8 cellular contexts compared by ENCODE assay signal in genomic region chr12:122500685-122501488, GRCh38. TPM values are rescaled to one million over a fixed set of nuclear protein-coding genes. Genes with fewer than 3 reads are reported as not detected.
A peak's percentile ranks its signal among the peaks of the same experiment; 100 is the strongest.
DNase-seq lines count a peak whose midpoint lies in the region; ATAC-seq and TF ChIP-seq lines count a peak whose summit lies in the region.

Gene ZCCHC8 (minus strand): TSS chr12:122500932. CDS start chr12:122500840, 92 bp downstream.

- no peaks in the 10 kb centered on the region for H3K27me3 Mint-ChIP-seq in IgD-negative memory B cell

- peak within 1 kb of the TSS; percentile 80 to 100 (median 98) for H3K4me3 Mint-ChIP-seq in IgD-negative memory B cell

- H3K9me3 Mint-ChIP-seq in IgD-negative memory B cell, result no peaks in the 10 kb centered on the region

- H3K36me3 ChIP-seq in mucosa of descending colon (ENCODE audit: low read depth), result peaks cover 12% of the 10 kb centered on the region

- peak; percentile 92 for ATAC-seq in GM21529 (IDR thresholded peaks at IDR 0.05; ENCODE audit: unreplicated experiment)
- peak; percentile 98 for ATAC-seq in mucosa of descending colon

- no peak for TF ChIP-seq CTCF in epithelial cell of esophagus (IDR thresholded peaks at IDR 0.05; ENCODE audit: insufficient read depth, low read depth, low read length, missing control alignments)
- TF ChIP-seq CTCF in mucosa of descending colon (IDR thresholded peaks at IDR 0.05), result peak; percentile 23

- H3K36me3 Mint-ChIP-seq in IgD-negative memory B cell, result peaks cover 2% of the 10 kb centered on the region

- intact Hi-C loops in mucosa of descending colon (cut with DNase I, micrococcal nuclease), result no loop called here

- DNase-seq in DMS153 treated with DMSO at 0.1 percent for 48 hours (lab: John Stamatoyannopoulos, UW; ENCODE audit: unreplicated experiment) (peak; percentile 99), OCI-M2 (lab: John Stamatoyannopoulos, UW; ENCODE audit: unreplicated experiment) (peak; percentile 79), activated T-cell treated with anti-CD3 and anti-CD28 coated beads for 4 hours (peak; percentile 91), epithelial cell of esophagus (ENCODE audit: low read depth) (peak; percentile 99), mucosa of descending colon (peak; percentile 97 to 99 (median 99))
- peak; percentile 95 for DNase-seq in stimulated activated CD8-positive, alpha-beta memory T cell treated with anti-CD3 and anti-CD28 coated beads, Interleukin-4, amount 100 ng/mL, for 24 hours (ENCODE audit: low read depth)

- peaks cover 16% of the 10 kb centered on the region for H3K4me1 ChIP-seq in mucosa of descending colon (ENCODE audit: low read depth)

- peak within 1 kb of the TSS; percentile 87 to 97 (median 89) for H3K27ac Mint-ChIP-seq in IgD-negative memory B cell

- H3K4me3 ChIP-seq in epithelial cell of esophagus (ENCODE audit: low read length), result peak within 1 kb of the TSS; percentile 82
- H3K4me3 ChIP-seq in mucosa of descending colon, result peak within 1 kb of the TSS; percentile 76

- H3K9me3 ChIP-seq in mucosa of descending colon, result no peaks in the 10 kb centered on the region

- H3K4me1 Mint-ChIP-seq in IgD-negative memory B cell, result peaks cover 27 to 30% (median 28%) of the 10 kb centered on the region in 3 donors

RNA-seq across cellular contexts. Expression of gene ZCCHC8, which starts in this region (rescaled TPM):
- 13.6 TPM for polyA plus RNA-seq in IgD-negative memory B cell
- 10 to 100 TPM; 19.8 to 24.8 (median 23.1) TPM for total RNA-seq in mucosa of descending colon

Comparison
In these comparisons a context has a peak if more than half of its experiments do, and no peak if none do; other contexts are left out.
1. Peak in every context shown above with its lines: DNase-seq, ATAC-seq and H3K4me3 ChIP-seq.